ENCODE assay signal across 7 cellular contexts in the genomic region with DNA sequence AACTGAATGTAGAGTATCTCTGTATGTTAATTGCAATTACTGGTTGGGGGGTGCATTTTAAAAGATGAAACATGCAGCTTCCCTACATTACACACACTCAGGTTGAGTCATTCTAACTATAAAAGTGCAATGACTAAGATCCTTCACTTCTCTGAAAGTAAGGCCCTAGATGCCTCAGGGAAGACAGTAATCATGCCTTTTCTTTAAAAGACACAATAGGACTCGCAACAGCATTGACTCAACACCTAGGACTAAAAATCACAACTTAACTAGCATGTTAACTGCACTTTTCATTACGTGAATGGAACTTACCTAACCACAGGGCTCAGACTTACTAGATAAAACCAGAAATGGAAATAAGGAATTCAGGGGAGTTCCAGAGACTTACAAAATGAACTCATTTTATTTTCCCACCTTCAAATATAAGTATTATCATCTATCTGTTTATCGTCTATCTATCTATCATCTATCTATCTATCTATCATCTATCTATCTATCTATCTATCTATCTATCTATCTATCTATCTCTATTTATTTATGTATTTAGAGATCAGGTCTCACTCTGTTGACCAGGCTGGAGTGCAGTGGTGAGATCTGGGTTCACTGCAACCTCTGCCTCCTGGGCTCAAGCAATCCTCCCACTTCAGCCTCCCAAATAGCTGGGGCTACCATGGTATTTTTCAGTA. TPM values are rescaled to one million over a fixed set of nuclear protein-coding genes. Genes with fewer than 3 reads are reported as not detected.
DNase-seq lines count a peak whose midpoint lies in the region; ATAC-seq and TF ChIP-seq lines count a peak whose summit lies in the region.

No MANE protein-coding gene starts in this region.

- H3K4me1 ChIP-seq in vagina (no peaks in the 10 kb centered on the region), esophagus muscularis mucosa (no peaks in the 10 kb centered on the region)

- intact Hi-C loops in vagina (cut with DNase I): no loop called here
- intact Hi-C loops in esophagus muscularis mucosa (cut with DNase I): no loop called here

- peaks cover 26 to 37% of the 10 kb centered on the region in 2 donors for H3K36me3 Mint-ChIP-seq in naive B cell

- H3K27me3 ChIP-seq in vagina: no peaks in the 10 kb centered on the region
- H3K27me3 ChIP-seq in esophagus muscularis mucosa: no peaks in the 10 kb centered on the region

- H3K9me3 ChIP-seq in vagina (no peaks in the 10 kb centered on the region), esophagus muscularis mucosa (no peaks in the 10 kb centered on the region)

- DNase-seq in NOMO-1 treated with DMSO at 0.1 percent for 48 hours (lab: John Stamatoyannopoulos, UW; ENCODE audit: unreplicated experiment): peak; percentile 70
- DNase-seq in naive B cell: no peak
- DNase-seq in SHP77 (lab: John Stamatoyannopoulos, UW): no peak
- DNase-seq in vagina (ENCODE audit: extremely low spot score in 2 of 2): no peak
- DNase-seq in esophagus muscularis mucosa (ENCODE audit: extremely low spot score): no peak

- peak overlapping the region in 5 of 6 donors; percentile 55 to 90 (median 76) for H3K27ac Mint-ChIP-seq in naive B cell

- no peak for TF ChIP-seq EP300 in esophagus muscularis mucosa (IDR thresholded peaks at IDR 0.05)

- WGBS in esophagus muscularis mucosa: 90% methylated on average over 3 of the region's 3 CpGs

- H3K27me3 Mint-ChIP-seq in naive B cell: no peaks in the 10 kb centered on the region

- H3K36me3 ChIP-seq in vagina: no peaks in the 10 kb centered on the region
- no peaks in the 10 kb centered on the region for H3K36me3 ChIP-seq in esophagus muscularis mucosa

- peaks cover 9 to 17% (median 15%) of the 10 kb centered on the region in 3 donors for H3K4me1 Mint-ChIP-seq in naive B cell

- TF ChIP-seq CTCF in vagina (IDR thresholded peaks at IDR 0.05) (no peak), esophagus muscularis mucosa (IDR thresholded peaks at IDR 0.05) (no peak)

- H3K4me3 ChIP-seq in vagina (no peak overlapping the region), esophagus muscularis mucosa (no peak overlapping the region)

- H3K9me3 Mint-ChIP-seq in naive B cell: no peaks in the 10 kb centered on the region

- TF ChIP-seq POLR2A in vagina (IDR thresholded peaks at IDR 0.05) (no peak), esophagus muscularis mucosa (IDR thresholded peaks at IDR 0.05; ENCODE audit: low read depth) (no peak)

- no peak overlapping the region for H3K4me3 Mint-ChIP-seq in naive B cell

- H3K27ac ChIP-seq in vagina (no peak overlapping the region), esophagus muscularis mucosa (replicated peaks in 1 of 4) (no peak overlapping the region)

- ATAC-seq in GM18861 (IDR thresholded peaks at IDR 0.05; ENCODE audit: unreplicated experiment) (peak; percentile 63), HG02623 (IDR thresholded peaks at IDR 0.05; ENCODE audit: unreplicated experiment) (peak; percentile 82), naive B cell (ENCODE audit: low read depth in 2 of 2) (no peak)

RNA-seq across cellular contexts. Expression of gene CHML, which starts 47.8 kb away (rescaled TPM):
- polyA plus RNA-seq in naive B cell (ENCODE audit: low read depth in 6 of 6): 10 to 100 TPM in 5 of 6 donors, 1 to 10 TPM in 1; 6.5 to 17.3 (median 15.5) TPM
- 11.3 TPM for total RNA-seq in vagina
- 1 to 10 TPM; 4.6 to 8.2 (median 5.0) TPM for total RNA-seq in esophagus muscularis mucosa

RNA-seq across cellular contexts. Expression of gene OPN3, which starts 47.8 kb away (rescaled TPM):
- polyA plus RNA-seq in naive B cell (ENCODE audit: low read depth in 6 of 6): 100 to 1,000 TPM; 137 to 271 (median 167) TPM
- total RNA-seq in vagina (15.5 TPM), esophagus muscularis mucosa (10 to 100 TPM in 2 of 4 donors, 1 to 10 TPM in 2; 5.3 to 12.4 (median 8.0) TPM)

RNA-seq across cellular contexts. Expression of gene WDR64, which starts 59.7 kb away (rescaled TPM):
- polyA plus RNA-seq in naive B cell (ENCODE audit: low read depth in 6 of 6): under 1 TPM in 2 of 6 donors, not detected in 4; 0.14 to 0.41 TPM
- total RNA-seq in vagina: not detected
- total RNA-seq in esophagus muscularis mucosa: not detected

Comparison
In these comparisons a context has a peak if more than half of its experiments do, and no peak if none do; other contexts are left out.
1. ATAC-seq: peak in GM18861 (single experiment) and HG02623 (single experiment); none in naive B cell (0 of 2).